ENCODE assay signal across 1 cellular context in genomic region chr20:63467294-63468083, GRCh38.
TF ChIP-seq lines count a peak whose summit lies in the region.

No MANE protein-coding gene starts in this region.

TF ChIP-seq in K562, 482 proteins besides CTCF, POLR2A, EP300 and RAD21:
- TF ChIP-seq SMARCA4 (IDR thresholded peaks at IDR 0.05) (no peak), ZKSCAN3 (CRISPR knock-in tag; IDR thresholded peaks at IDR 0.05) (peak; percentile 85), KDM1A (IDR thresholded peaks at IDR 0.05) (peak; percentile 84 to 89)
TF ChIP-seq in K562: peak in this region for 2.
